In genomic region chr3:33074217-33075067, GRCh38 we compare ENCODE assay signal across 8 cellular contexts. TPM values are rescaled to one million over a fixed set of nuclear protein-coding genes. Genes with fewer than 3 reads are reported as not detected.
DNase-seq lines count a peak whose midpoint lies in the region; TF ChIP-seq lines count a peak whose summit lies in the region.

No MANE protein-coding gene starts in this region.

- peak overlapping the region; percentile 56 for H3K27ac Mint-ChIP-seq in osteocyte (ENCODE audit: unreplicated experiment)

- intact Hi-C loops in vagina (cut with DNase I), result no loop called here

- no peaks in the 10 kb centered on the region for H3K27me3 ChIP-seq in vagina

- peaks cover 42% of the 10 kb centered on the region for H3K4me1 Mint-ChIP-seq in osteocyte (ENCODE audit: unreplicated experiment)

- H3K27me3 Mint-ChIP-seq in osteocyte (ENCODE audit: unreplicated experiment), result no peaks in the 10 kb centered on the region

- DNase-seq in NCI-H446 (lab: John Stamatoyannopoulos, UW) (peak; percentile 22 to 59), NCI-H446 treated with DMSO at 0.1 percent for 48 hours (lab: John Stamatoyannopoulos, UW) (no peak), HuH-7.5 (ENCODE audit: low spot score) (peak; percentile 88), SHP77 treated with DMSO at 0.1 percent for 48 hours (lab: John Stamatoyannopoulos, UW) (peak; percentile 51), foreskin melanocyte (peak; percentile 49), osteocyte (ENCODE audit: extremely low spot score, unreplicated experiment) (no peak), vagina (ENCODE audit: extremely low spot score in 2 of 2) (no peak)
- peak; percentile 44 for DNase-seq in activated gamma-delta T cell treated with anti-CD3 and anti-CD28 coated beads, Interleukin-2, amount 50 U/mL, for 16 hours (ENCODE audit: low read depth)

- H3K27ac ChIP-seq in vagina, result no peak overlapping the region

- TF ChIP-seq POLR2A in vagina (IDR thresholded peaks at IDR 0.05), result no peak

- peaks cover 17% of the 10 kb centered on the region for H3K36me3 Mint-ChIP-seq in osteocyte (ENCODE audit: unreplicated experiment)

- H3K9me3 Mint-ChIP-seq in osteocyte (ENCODE audit: unreplicated experiment), result no peaks in the 10 kb centered on the region

- TF ChIP-seq CTCF in osteocyte (IDR thresholded peaks at IDR 0.05) (peak; percentile 95), vagina (IDR thresholded peaks at IDR 0.05) (peak; percentile 64 to 72 (median 70))

- no peak overlapping the region for H3K4me3 ChIP-seq in vagina

- no peak overlapping the region for H3K4me3 Mint-ChIP-seq in osteocyte (ENCODE audit: unreplicated experiment)

- peaks cover 0 to 8% of the 10 kb centered on the region in 2 donors for H3K36me3 ChIP-seq in vagina

- H3K9me3 ChIP-seq in vagina, result no peaks in the 10 kb centered on the region

- H3K4me1 ChIP-seq in vagina, result no peaks in the 10 kb centered on the region

RNA-seq across cellular contexts. Expression of gene GLB1, which starts 22.5 kb away (rescaled TPM):
- total RNA-seq in osteocyte, result 90.4 and 122 TPM in 2 replicates
- 31.2 TPM for total RNA-seq in vagina

RNA-seq across cellular contexts. Expression of gene TMPPE, which starts 22.5 kb away (rescaled TPM):
- total RNA-seq in osteocyte, result 10.0 and 10.3 TPM in 2 replicates
- 4.4 TPM for total RNA-seq in vagina

RNA-seq across cellular contexts. Expression of gene CRTAP, which starts 39.4 kb away (rescaled TPM):
- total RNA-seq in osteocyte, result 308 and 332 TPM in 2 replicates
- 272 TPM for total RNA-seq in vagina

Comparison
In these comparisons a context has a peak if more than half of its experiments do, and no peak if none do; other contexts are left out.
1. DNase-seq: peak in NCI-H446 (2 of 2), HuH-7.5 (single experiment), SHP77 treated with DMSO at 0.1 percent for 48 hours (single experiment), activated gamma-delta T cell treated with anti-CD3 and anti-CD28 coated beads, Interleukin-2, amount 50 U/mL, for 16 hours (single experiment) and foreskin melanocyte (single experiment); none in NCI-H446 treated with DMSO at 0.1 percent for 48 hours (single experiment), osteocyte (single experiment) and vagina (0 of 2).